ENCODE assay signal across 1 cellular context in the genomic region with DNA sequence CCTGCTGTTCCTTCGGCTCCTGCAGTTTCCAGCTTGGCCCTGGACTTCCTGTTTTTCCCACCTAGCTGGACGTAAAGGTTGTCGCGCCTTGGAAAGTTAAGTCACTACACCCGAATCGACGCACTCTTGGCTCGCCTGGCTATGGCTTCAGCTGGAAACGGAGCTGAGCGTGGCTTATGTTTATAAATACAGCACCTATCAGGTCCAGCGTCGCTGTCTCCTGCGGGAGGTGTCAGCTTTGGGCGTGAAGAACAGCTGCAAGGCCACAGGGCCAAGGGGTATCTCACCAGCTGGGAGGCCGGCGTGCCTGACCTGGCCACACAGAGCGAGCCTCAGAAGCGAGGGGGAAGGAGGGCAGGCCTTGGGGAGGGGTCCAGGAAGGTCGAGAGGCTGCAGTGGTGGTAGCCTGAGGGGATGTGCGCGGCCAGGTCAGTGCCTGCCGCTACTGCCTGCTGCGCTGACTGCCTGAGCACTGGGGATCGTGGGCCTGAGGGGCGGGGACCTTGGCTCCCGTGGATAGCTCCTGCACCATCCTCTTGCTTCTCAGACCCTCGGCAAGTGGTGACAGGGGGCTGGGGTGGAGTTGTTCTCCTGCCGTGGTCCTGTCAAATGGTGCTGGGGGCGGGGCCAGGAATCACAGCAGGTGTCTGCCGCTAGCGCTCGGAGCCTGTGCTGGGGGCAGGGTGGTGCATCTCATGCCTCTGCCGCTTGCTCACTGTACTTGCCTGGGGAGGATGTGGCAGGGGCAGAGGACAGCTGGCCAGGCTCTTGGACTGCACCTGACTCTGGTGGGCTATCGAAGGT.
TF ChIP-seq lines count a peak whose summit lies in the region.

No MANE protein-coding gene starts in this region.

TF ChIP-seq in GM23338, 12 proteins besides CTCF, POLR2A, EP300 and RAD21:
- TF ChIP-seq, protein P1, sequence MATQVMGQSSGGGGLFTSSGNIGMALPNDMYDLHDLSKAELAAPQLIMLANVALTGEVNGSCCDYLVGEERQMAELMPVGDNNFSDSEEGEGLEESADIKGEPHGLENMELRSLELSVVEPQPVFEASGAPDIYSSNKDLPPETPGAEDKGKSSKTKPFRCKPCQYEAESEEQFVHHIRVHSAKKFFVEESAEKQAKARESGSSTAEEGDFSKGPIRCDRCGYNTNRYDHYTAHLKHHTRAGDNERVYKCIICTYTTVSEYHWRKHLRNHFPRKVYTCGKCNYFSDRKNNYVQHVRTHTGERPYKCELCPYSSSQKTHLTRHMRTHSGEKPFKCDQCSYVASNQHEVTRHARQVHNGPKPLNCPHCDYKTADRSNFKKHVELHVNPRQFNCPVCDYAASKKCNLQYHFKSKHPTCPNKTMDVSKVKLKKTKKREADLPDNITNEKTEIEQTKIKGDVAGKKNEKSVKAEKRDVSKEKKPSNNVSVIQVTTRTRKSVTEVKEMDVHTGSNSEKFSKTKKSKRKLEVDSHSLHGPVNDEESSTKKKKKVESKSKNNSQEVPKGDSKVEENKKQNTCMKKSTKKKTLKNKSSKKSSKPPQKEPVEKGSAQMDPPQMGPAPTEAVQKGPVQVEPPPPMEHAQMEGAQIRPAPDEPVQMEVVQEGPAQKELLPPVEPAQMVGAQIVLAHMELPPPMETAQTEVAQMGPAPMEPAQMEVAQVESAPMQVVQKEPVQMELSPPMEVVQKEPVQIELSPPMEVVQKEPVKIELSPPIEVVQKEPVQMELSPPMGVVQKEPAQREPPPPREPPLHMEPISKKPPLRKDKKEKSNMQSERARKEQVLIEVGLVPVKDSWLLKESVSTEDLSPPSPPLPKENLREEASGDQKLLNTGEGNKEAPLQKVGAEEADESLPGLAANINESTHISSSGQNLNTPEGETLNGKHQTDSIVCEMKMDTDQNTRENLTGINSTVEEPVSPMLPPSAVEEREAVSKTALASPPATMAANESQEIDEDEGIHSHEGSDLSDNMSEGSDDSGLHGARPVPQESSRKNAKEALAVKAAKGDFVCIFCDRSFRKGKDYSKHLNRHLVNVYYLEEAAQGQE (IDR thresholded peaks at IDR 0.05; ENCODE audit: unreplicated experiment): no peak
- TF ChIP-seq ZNF114 (CRISPR knock-in tag; IDR thresholded peaks at IDR 0.05) (no peak), EZH2phosphoT487 (IDR thresholded peaks at IDR 0.05; ENCODE audit: unreplicated experiment) (no peak), NANOG (IDR thresholded peaks at IDR 0.05; ENCODE audit: borderline replicate concordance) (no peak), STAT1 (IDR thresholded peaks at IDR 0.05; ENCODE audit: unreplicated experiment) (no peak), CREB1 (CRISPR knock-in tag; IDR thresholded peaks at IDR 0.05; ENCODE audit: low read depth) (no peak), JUNB (IDR thresholded peaks at IDR 0.05; ENCODE audit: unreplicated experiment) (no peak), POLR2AphosphoS5 (IDR thresholded peaks at IDR 0.05; ENCODE audit: low read depth) (no peak), EZH2 (IDR thresholded peaks at IDR 0.05; ENCODE audit: low read depth, unreplicated experiment) (no peak), ZNF462 (CRISPR knock-in tag; IDR thresholded peaks at IDR 0.05) (no peak), ZNF331 (CRISPR knock-in tag; IDR thresholded peaks at IDR 0.05; ENCODE audit: low read depth) (no peak)
- TF ChIP-seq, protein P2, sequence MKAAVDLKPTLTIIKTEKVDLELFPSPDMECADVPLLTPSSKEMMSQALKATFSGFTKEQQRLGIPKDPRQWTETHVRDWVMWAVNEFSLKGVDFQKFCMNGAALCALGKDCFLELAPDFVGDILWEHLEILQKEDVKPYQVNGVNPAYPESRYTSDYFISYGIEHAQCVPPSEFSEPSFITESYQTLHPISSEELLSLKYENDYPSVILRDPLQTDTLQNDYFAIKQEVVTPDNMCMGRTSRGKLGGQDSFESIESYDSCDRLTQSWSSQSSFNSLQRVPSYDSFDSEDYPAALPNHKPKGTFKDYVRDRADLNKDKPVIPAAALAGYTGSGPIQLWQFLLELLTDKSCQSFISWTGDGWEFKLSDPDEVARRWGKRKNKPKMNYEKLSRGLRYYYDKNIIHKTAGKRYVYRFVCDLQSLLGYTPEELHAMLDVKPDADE (IDR thresholded peaks at IDR 0.05): no peak
